Comparison of ENCODE assay signal across 8 cellular contexts in genomic region chr9:3240651-3241268, GRCh38.
A peak's percentile ranks its signal among the peaks of the same experiment; 100 is the strongest.
DNase-seq lines count a peak whose midpoint lies in the region; ATAC-seq and TF ChIP-seq lines count a peak whose summit lies in the region.

No MANE protein-coding gene starts in this region.

- peak; percentile 83 to 90 for TF ChIP-seq RAD21 in liver (IDR thresholded peaks at IDR 0.05)

- no peak overlapping the region for H3K27ac ChIP-seq in colonic mucosa
- no peak overlapping the region for H3K27ac ChIP-seq in liver (ENCODE audit: low read depth in 1 of 2, low read length in 2 of 2)

- H3K9me3 ChIP-seq in colonic mucosa (no peaks in the 10 kb centered on the region), liver (ENCODE audit: control insufficient read depth in 4 of 4, low read length in 3 of 4) (no peaks in the 10 kb centered on the region)

- no peaks in the 10 kb centered on the region for H3K4me1 ChIP-seq in colonic mucosa
- H3K4me1 ChIP-seq in liver (ENCODE audit: control insufficient read depth in 4 of 4, insufficient read depth in 4 of 4, low read length in 3 of 4): peaks cover 0 to 2% (median 0%) of the 10 kb centered on the region in 4 donors

- H3K36me3 ChIP-seq in colonic mucosa (no peaks in the 10 kb centered on the region), liver (ENCODE audit: control insufficient read depth in 4 of 4, insufficient read depth in 3 of 4, low read depth in 1 of 4, low read length in 3 of 4) (no peaks in the 10 kb centered on the region)

- ATAC-seq in GM18861 (IDR thresholded peaks at IDR 0.05; ENCODE audit: unreplicated experiment): peak; percentile 85
- ATAC-seq in HG03064 (IDR thresholded peaks at IDR 0.05; ENCODE audit: low read depth, unreplicated experiment): peak; percentile 85

- H3K9ac ChIP-seq in colonic mucosa (ENCODE audit: low read depth in 2 of 2, low read length in 2 of 2): no peak overlapping the region
- H3K9ac ChIP-seq in liver (ENCODE audit: low read depth in 1 of 2, low read length in 2 of 2): no peak overlapping the region

- peak; percentile 81 for DNase-seq in Ammon's horn (ENCODE audit: low spot score)
- DNase-seq in NCI-H226: peak; percentile 25
- DNase-seq in activated CD4-positive, alpha-beta T cell treated with anti-CD3 and anti-CD28 coated beads for 4 hours: peak; percentile 48 to 53
- peak; percentile 60 for DNase-seq in colonic mucosa
- DNase-seq in stimulated activated CD4-positive, alpha-beta T cell treated with anti-CD3 and anti-CD28 coated beads, TNF-alpha, amount 100 ng/mL, for 4 hours (ENCODE audit: low read depth in 3 of 3): peak; percentile 24 to 33 (median 33)

- intact Hi-C loops in colonic mucosa (cut with DNase I): loop anchor here (10.0 kb wide), 1 partner anchor 194 kb away; no protein-coding TSS in a partner anchor

- H3K27me3 ChIP-seq in colonic mucosa: no peaks in the 10 kb centered on the region
- no peaks in the 10 kb centered on the region for H3K27me3 ChIP-seq in liver (ENCODE audit: control insufficient read depth in 4 of 4, insufficient read depth in 4 of 4, low read length in 3 of 4)

- TF ChIP-seq CTCF in colonic mucosa (IDR thresholded peaks at IDR 0.05): peak; percentile 56
- TF ChIP-seq CTCF in liver (IDR thresholded peaks at IDR 0.05; ENCODE audit: low read depth, low read length, missing input control): peak; percentile 76

- H3K4me3 ChIP-seq in colonic mucosa (no peak overlapping the region), liver (ENCODE audit: low read depth in 1 of 3, low read length in 3 of 3) (no peak overlapping the region)

- WGBS in liver: 35% methylated on average over 3 of the region's 3 CpGs

TF ChIP-seq in liver, 16 proteins besides CTCF, POLR2A, EP300 and RAD21:
- TF ChIP-seq YY1 (IDR thresholded peaks at IDR 0.05): no peak
- no peak for TF ChIP-seq ZBTB33 (IDR thresholded peaks at IDR 0.05)
- no peak for TF ChIP-seq JUND (IDR thresholded peaks at IDR 0.05)
- TF ChIP-seq REST (IDR thresholded peaks at IDR 0.05): no peak
- no peak for TF ChIP-seq HNF4G (IDR thresholded peaks at IDR 0.05)
- TF ChIP-seq HNF4A (conservative IDR thresholded peaks at IDR 0.05): no peak
- TF ChIP-seq MAX (IDR thresholded peaks at IDR 0.05): no peak
- no peak for TF ChIP-seq FOXA2 (IDR thresholded peaks at IDR 0.05)
- no peak for TF ChIP-seq SP1 (IDR thresholded peaks at IDR 0.05)
- no peak for TF ChIP-seq NR2F2 (IDR thresholded peaks at IDR 0.05)
- no peak for TF ChIP-seq GABPA (IDR thresholded peaks at IDR 0.05 in 1 of 2, conservative IDR thresholded peaks at IDR 0.05 in 1 of 2)

Comparison
In these comparisons a context has a peak if more than half of its experiments do, and no peak if none do; other contexts are left out.
1. DNase-seq: peak in every context shown above with its lines; median percentile 81 in Ammon's horn; 60 in colonic mucosa; 50 in activated CD4-positive, alpha-beta T cell treated with anti-CD3 and anti-CD28 coated beads for 4 hours; 33 in stimulated activated CD4-positive, alpha-beta T cell treated with anti-CD3 and anti-CD28 coated beads, TNF-alpha, amount 100 ng/mL, for 4 hours; 25 in NCI-H226.